In genomic region chr5:125093776-125094175, GRCh38 we compare ENCODE assay signal across 15 cellular contexts.
DNase-seq lines count a peak whose midpoint lies in the region; ATAC-seq and TF ChIP-seq lines count a peak whose summit lies in the region.
"Had no signal": no experiment of that assay in that cellular context is flagged by ENCODE, and none has a peak within 500 bp of the region (broad histone marks: within the 10 kb centered on the region; RNA-seq: fewer than 3 reads in every experiment).

No MANE protein-coding gene starts in this region.

- TF ChIP-seq CTCF in fibroblast of the aortic adventitia (IDR thresholded peaks at IDR 0.05; ENCODE audit: insufficient read depth, low read length) = no peak

- ATAC-seq in GM18870 (IDR thresholded peaks at IDR 0.05; ENCODE audit: unreplicated experiment) (no peak), GM18502 (IDR thresholded peaks at IDR 0.05; ENCODE audit: poor library complexity, unreplicated experiment) (no peak), GM19397 (IDR thresholded peaks at IDR 0.05; ENCODE audit: unreplicated experiment) (no peak)
- ATAC-seq: left lung had no signal

- no peak overlapping the region for H3K4me3 ChIP-seq in fibroblast of the aortic adventitia (ENCODE audit: low read depth, low read length)
- H3K4me3 ChIP-seq: left lung, prostate gland, thoracic aorta had no signal

- DNase-seq in H4 (ENCODE audit: low spot score) (peak; percentile 16), SW 1271 (lab: John Stamatoyannopoulos, UW) (peak; percentile 39 to 58), fibroblast of the aortic adventitia (ENCODE audit: low read depth) (peak; percentile 87), renal cortical epithelial cell (ENCODE audit: low read depth) (peak; percentile 82), C1 segment of cervical spinal cord (lab: John Stamatoyannopoulos, UW) (no peak)
- DNase-seq: activated CD4-positive, alpha-beta memory T cell treated with anti-CD3 and anti-CD28 coated beads, Interleukin-2, amount 10 ng/mL, durations not matched to agents 7 days and 5 days; DMS79 treated with DMSO at 0.1 percent for 48 hours; left lung; NCI-H510A treated with DMSO at 0.1 percent for 48 hours; T-helper 1 cell had no signal

Comparison
In these comparisons a context has a peak if more than half of its experiments do, and no peak if none do; other contexts are left out.
1. DNase-seq: peak in H4 (single experiment), SW 1271 (2 of 2), fibroblast of the aortic adventitia (single experiment) and renal cortical epithelial cell (single experiment); none in C1 segment of cervical spinal cord (0 of 14).